ENCODE assay signal across 8 cellular contexts in genomic region chr16:33643698-33644381, GRCh38.
DNase-seq lines count a peak whose midpoint lies in the region; ATAC-seq, FAIRE-seq and TF ChIP-seq lines count a peak whose summit lies in the region.
"Not testable (repeated sequence)": the region's sequence is repeated elsewhere in the genome, so short reads cannot be mapped to it uniquely, and the experiment has no call there.

No MANE protein-coding gene starts in this region.

- intact Hi-C loops in GM12878 (cut with micrococcal nuclease; ENCODE audit: unreplicated experiment), result not testable (repeated sequence)

- SMC1A ChIA-PET in GM12878 (lab: Charles Lee; ENCODE audit: uncharacterized antibody, unreplicated experiment), result interaction anchor here (1.0 kb wide), 1 partner anchor 14 kb away, joined by 3 read pairs; no protein-coding TSS in a partner anchor

- TF ChIP-seq EP300 in GM12878 (IDR thresholded peaks at IDR 0.05; ENCODE audit: borderline replicate concordance in 1 of 2, control insufficient read depth in 1 of 2, low read depth in 2 of 2, low read length in 2 of 2), result not testable (repeated sequence)

- in situ Hi-C loops in GM12878 (cut with MboI), result not testable (repeated sequence)

- not testable (repeated sequence) for H3K36me3 ChIP-seq in GM12878 (ENCODE audit: control insufficient read depth in 2 of 2, insufficient read depth in 2 of 2, low read length in 1 of 2)

- H3K79me2 ChIP-seq in GM12878 (ENCODE audit: control insufficient read depth, insufficient read depth, low read length), result not testable (repeated sequence)

- H3K9me3 ChIP-seq in GM12878 (replicated peaks; ENCODE audit: control insufficient read depth, insufficient read depth, low read length), result not testable (repeated sequence)

- CTCF ChIA-PET in GM12878 (lab: Yijun Ruan, JAX), result interaction anchor here (2.0 kb wide), 1 partner anchor 11 kb away, joined by 7 read pairs; no protein-coding TSS in a partner anchor

- H3K9ac ChIP-seq in GM12878 (ENCODE audit: control insufficient read depth, insufficient read depth, low read length), result not testable (repeated sequence)

- POLR2A ChIA-PET in GM12878 (lab: Charles Lee), result not testable (repeated sequence)

- RAD21 ChIA-PET in GM12878 (lab: Charles Lee; ENCODE audit: unreplicated experiment), result interaction anchor here (0.7 to 1.1 kb wide), 2 partner anchors 46 to 89 kb away, joined by 3 read pairs; no protein-coding TSS in a partner anchor

- BruUV-seq in GM12878 (replicated peaks; lab: Mats Ljungman, UMichigan), result not testable (repeated sequence)

- ATAC-seq in GM18508 (IDR thresholded peaks at IDR 0.05; ENCODE audit: insufficient read depth, unreplicated experiment) (peak; percentile 25), GM19035 (IDR thresholded peaks at IDR 0.05; ENCODE audit: unreplicated experiment) (peak; percentile 52), GM19467 (IDR thresholded peaks at IDR 0.05; ENCODE audit: unreplicated experiment) (peak; percentile 40), GM21717 (IDR thresholded peaks at IDR 0.05; ENCODE audit: unreplicated experiment) (peak; percentile 57), HG02852 (IDR thresholded peaks at IDR 0.05; ENCODE audit: unreplicated experiment) (peak; percentile 64), HG03108 (IDR thresholded peaks at IDR 0.05; ENCODE audit: unreplicated experiment) (peak; percentile 33), HG03442 (IDR thresholded peaks at IDR 0.05; ENCODE audit: unreplicated experiment) (peak; percentile 37), GM12878 (peak; percentile 61)

- H3K27me3 ChIP-seq in GM12878 (replicated peaks in 1 of 2; ENCODE audit: control insufficient read depth in 2 of 2, insufficient read depth in 2 of 2, low read length in 1 of 2), result not testable (repeated sequence)

- FAIRE-seq in GM12878 (lab: Jason Lieb, UNC), result not testable (repeated sequence)

- not testable (repeated sequence) for TF ChIP-seq CTCF in GM12878 (IDR thresholded peaks at IDR 0.05 in 2 of 3, conservative IDR thresholded peaks at IDR 0.05 in 1 of 3; ENCODE audit: control insufficient read depth in 2 of 3, extremely low read depth in 1 of 3, insufficient read depth in 1 of 3, low read depth in 3 of 3, low read length in 3 of 3)

- TF ChIP-seq RAD21 in GM12878 (IDR thresholded peaks at IDR 0.05; ENCODE audit: insufficient read depth, low read depth, low read length), result not testable (repeated sequence)

- H3K4me3 ChIP-seq in GM12878, result not testable (repeated sequence)

- H4K20me1 ChIP-seq in GM12878 (ENCODE audit: control insufficient read depth, insufficient read depth), result not testable (repeated sequence)

- not testable (repeated sequence) for H3K4me2 ChIP-seq in GM12878 (ENCODE audit: control insufficient read depth, insufficient read depth)

- TF ChIP-seq POLR2A in GM12878 (IDR thresholded peaks at IDR 0.05; ENCODE audit: low read depth, low read length), result not testable (repeated sequence)

- H3K4me1 ChIP-seq in GM12878 (ENCODE audit: control insufficient read depth, insufficient read depth, low read length), result not testable (repeated sequence)

- not testable (repeated sequence) for H2AFZ ChIP-seq in GM12878 (ENCODE audit: control insufficient read depth, low read depth, low read length)

- 6% methylated on average over 5 of the region's 5 CpGs for WGBS in GM12878 (ENCODE audit: insufficient coverage, insufficient replicate concordance, low lambda C conversion rate, missing lambda C conversion rate)

- H3K27ac ChIP-seq in GM12878 (ENCODE audit: control insufficient read depth, insufficient read depth), result 0 out of 2 replicates have a peak overlapping the region, but pooled peaks have one; percentile 37

- not testable (repeated sequence) for DNase-seq in GM12878 (ENCODE audit: low read depth, low spot score)

TF ChIP-seq in GM12878, 131 proteins besides CTCF, POLR2A, EP300 and RAD21:
- peak in 1 of 2 experiments; percentile 50; a peak in 1 of 4 replicates for TF ChIP-seq ETV6 (conservative IDR thresholded peaks at IDR 0.05 in 1 of 2, IDR thresholded peaks at IDR 0.05 in 1 of 2; ENCODE audit: borderline replicate concordance in 1 of 2, low read depth in 1 of 2)
TF ChIP-seq in GM12878: peak in this region for 1; not testable (repeated sequence) for 130.
